Comparison of ENCODE assay signal across 27 cellular contexts in genomic region chr13:98422046-98422445, GRCh38.
"Had no signal": no experiment of that assay in that cellular context is flagged by ENCODE, and none has a peak within 500 bp of the region (broad histone marks: within the 10 kb centered on the region; RNA-seq: fewer than 3 reads in every experiment).

No MANE protein-coding gene starts in this region.

- H3K36me3 ChIP-seq: neutrophil had no signal

- ATAC-seq: left colon; left lung; naive thymus-derived CD8-positive, alpha-beta T cell; right lobe of liver; stimulated activated naive B cell treated with anti-CD40 and anti-IgM and Interleukin-4, amounts not matched to agents 10 μg/mL and 1 μg/mL and 100 μg/mL, for 72 hours; stimulated activated naive CD8-positive, alpha-beta T cell treated with anti-CD3 and anti-CD28 coated beads, Interleukin-15, Interleukin-2, amounts not matched to agents 100 U/mL and 50 U/mL, for 24 hours had no signal

- DNase-seq: hippocampal formation; immature natural killer cell; kidney; left colon; naive thymus-derived CD8-positive, alpha-beta T cell; occipital lobe; right lobe of liver; stimulated activated CD4-positive, alpha-beta T cell treated with anti-CD3 and anti-CD28 coated beads, Interleukin-12 subunit alpha, Interleukin-12 subunit beta, amount 100 ng/mL, for 4 hours; stimulated activated CD4-positive, alpha-beta T cell treated with anti-CD3 and anti-CD28 coated beads, Interleukin-15, amount 100 ng/mL, for 24 hours; stimulated activated CD4-positive, alpha-beta T cell treated with anti-CD3 and anti-CD28 coated beads, Interleukin-2, amount 100 ng/mL, for 24 hours; stimulated activated CD4-positive, alpha-beta T cell treated with anti-CD3 and anti-CD28 coated beads, Interleukin-4, amount 100 ng/mL, for 1 hour; stimulated activated naive B cell treated with anti-CD40 and anti-IgM and Interleukin-4, amounts not matched to agents 10 μg/mL and 1 μg/mL and 100 μg/mL, for 72 hours; stimulated activated naive CD8-positive, alpha-beta T cell treated with anti-CD3 and anti-CD28 coated beads, Interleukin-15, Interleukin-2, amounts not matched to agents 100 U/mL and 50 U/mL, for 24 hours; stomach; testis; thyroid gland; transverse colon; upper lobe of left lung had no signal

- H3K27me3 ChIP-seq: left lung, neural progenitor cell, neutrophil, right atrium auricular region, right lobe of liver, stomach, testis, thyroid gland, transverse colon, upper lobe of left lung, vagina had no signal

- H3K4me3 ChIP-seq: left lung, lung, neural progenitor cell, right atrium auricular region, right lobe of liver, skin epidermis, stomach, testis, thyroid gland, transverse colon, upper lobe of left lung, vagina had no signal

- H3K27ac ChIP-seq: left lung, neural progenitor cell, neutrophil, parathyroid adenoma, right atrium auricular region, right lobe of liver, skin epidermis, stomach, testis, thyroid gland, transverse colon, upper lobe of left lung, vagina had no signal

- H3K9me3 ChIP-seq: neutrophil, right atrium auricular region, right lobe of liver, stomach, testis, thyroid gland, transverse colon, upper lobe of left lung, vagina had no signal

- H3K4me1 ChIP-seq: left lung, neural progenitor cell, parathyroid adenoma, right atrium auricular region, right lobe of liver, testis, vagina had no signal

- FAIRE-seq: islet of Langerhans, kidney had no signal
